27 cellular contexts compared by ENCODE assay signal in genomic region chr11:126407682-126408288, GRCh38. TPM values are rescaled to one million over a fixed set of nuclear protein-coding genes. Genes with fewer than 3 reads are reported as not detected.
A peak's percentile ranks its signal among the peaks of the same experiment; 100 is the strongest.
DNase-seq lines count a peak whose midpoint lies in the region; ATAC-seq and TF ChIP-seq lines count a peak whose summit lies in the region.
"Had no signal": no experiment of that assay in that cellular context is flagged by ENCODE, and none has a peak within 500 bp of the region (broad histone marks: within the 10 kb centered on the region; RNA-seq: fewer than 3 reads in every experiment).

No MANE protein-coding gene starts in this region.

- H2AFZ ChIP-seq in osteoblast (ENCODE audit: low read length): no peak overlapping the region

- H3K9me3 ChIP-seq in left ventricle myocardium inferior (replicated peaks) (no peaks in the 10 kb centered on the region), esophagus (ENCODE audit: control insufficient read depth in 2 of 2, insufficient read depth in 1 of 2, low read depth in 1 of 2, low read length in 1 of 2) (no peaks in the 10 kb centered on the region), osteoblast (ENCODE audit: low read depth, low read length) (no peaks in the 10 kb centered on the region), vagina (no peaks in the 10 kb centered on the region)
- H3K9me3 ChIP-seq: BE2C had no signal

- WGBS in esophagus, 2 donors: 89 to 94% methylated on average over 15 of the region's 15 CpGs

- H3K4me2 ChIP-seq in osteoblast (ENCODE audit: insufficient read depth, low read length): no peak overlapping the region

- ATAC-seq in left cardiac atrium: no peak
- no peak for ATAC-seq in activated T-cell treated with anti-CD3 and anti-CD28 coated beads, Interleukin-2, amount 50 U/mL, for 72 hours (replicated peaks in 1 of 2)
- ATAC-seq: HepG2 had no signal

- intact Hi-C loops in left ventricle myocardium inferior (cut with micrococcal nuclease): no loop called here
- intact Hi-C loops in left cardiac atrium (cut with DNase I): loop anchor here in 1 of 2 donors (10.0 kb wide), 1 partner anchor 93 kb away; no protein-coding TSS in a partner anchor
- intact Hi-C loops in vagina (cut with DNase I): no loop called here

- H3K36me3 ChIP-seq in left ventricle myocardium inferior (peaks cover 30% of the 10 kb centered on the region), esophagus (ENCODE audit: control insufficient read depth in 2 of 2, insufficient read depth in 2 of 2, low read length in 1 of 2) (peaks cover 0 to 19% of the 10 kb centered on the region in 2 donors), osteoblast (ENCODE audit: insufficient read depth, low read length) (peaks cover 22% of the 10 kb centered on the region), vagina (peaks cover 0 to 21% of the 10 kb centered on the region in 2 donors)
- H3K36me3 ChIP-seq: BE2C had no signal

- peak overlapping the region; percentile 91 for H3K27ac ChIP-seq in left ventricle myocardium inferior (replicated peaks)
- peak overlapping the region in 1 of 2 donors; percentile 61 for H3K27ac ChIP-seq in esophagus (ENCODE audit: low read depth in 2 of 2, low read length in 1 of 2)
- H3K27ac ChIP-seq in osteoblast (ENCODE audit: low read depth, low read length): no peak overlapping the region
- peak overlapping the region; percentile 24 for H3K27ac ChIP-seq in vagina
- H3K27ac ChIP-seq: 22Rv1 had no signal

- no peak for TF ChIP-seq POLR2A in vagina (IDR thresholded peaks at IDR 0.05)

- H3K27me3 Mint-ChIP-seq in activated T-cell treated with anti-CD3 and anti-CD28 coated beads, Interleukin-2, amount 50 U/mL, for 72 hours (ENCODE audit: low read depth): no peaks in the 10 kb centered on the region

- H4K20me1 ChIP-seq in osteoblast (ENCODE audit: insufficient read depth, low read length): peaks cover 8% of the 10 kb centered on the region

- H3K9me3 Mint-ChIP-seq in activated T-cell treated with anti-CD3 and anti-CD28 coated beads, Interleukin-2, amount 50 U/mL, for 72 hours: no peaks in the 10 kb centered on the region
- H3K9me3 Mint-ChIP-seq: CD14-positive monocyte; CD8-positive, alpha-beta memory T cell had no signal

- no peak overlapping the region for H3K27ac Mint-ChIP-seq in activated T-cell treated with anti-CD3 and anti-CD28 coated beads, Interleukin-2, amount 50 U/mL, for 72 hours

- H3K27me3 ChIP-seq in left ventricle myocardium inferior (ENCODE audit: low read depth) (no peaks in the 10 kb centered on the region), esophagus (ENCODE audit: control insufficient read depth in 1 of 2, insufficient read depth in 2 of 2, low read length in 2 of 2) (no peaks in the 10 kb centered on the region), osteoblast (ENCODE audit: insufficient read depth, low read length) (no peaks in the 10 kb centered on the region), vagina (no peaks in the 10 kb centered on the region)
- H3K27me3 ChIP-seq: BE2C had no signal

- DNase-seq in left ventricle myocardium inferior (no peak), left cardiac atrium (no peak), osteoblast (ENCODE audit: insufficient read length, low spot score, missing footprints) (peak; percentile 63), vagina (ENCODE audit: extremely low spot score in 2 of 2) (no peak), mesenteric fat pad (ENCODE audit: low spot score) (no peak), A172 (ENCODE audit: low spot score) (no peak)
- no peak for DNase-seq in activated T-cell treated with anti-CD3 and anti-CD28 coated beads, Interleukin-2, amount 50 U/mL, for 72 hours
- DNase-seq: ACHN; BE2C; CD8-positive, alpha-beta memory T cell; DMS 273 treated with DMSO at 0.1 percent for 48 hours; DMS79 treated with DMSO at 0.1 percent for 48 hours; Karpas-422; NCI-H1092 treated with DMSO at 0.1 percent for 48 hours; NCI-H1436; NCI-H187; NCI-H2081 treated with DMSO at 0.1 percent for 48 hours; NCI-H2171; NCI-H226; NCI-H510A; NCI-H69; RPMI8226; SHP77 had no signal

- TF ChIP-seq CTCF in left ventricle myocardium inferior (IDR thresholded peaks at IDR 0.05; ENCODE audit: borderline replicate concordance) (no peak), osteoblast (IDR thresholded peaks at IDR 0.05; ENCODE audit: extremely low read depth, low read depth, low read length) (no peak), vagina (IDR thresholded peaks at IDR 0.05) (no peak)

- peaks cover 75% of the 10 kb centered on the region for H3K4me1 ChIP-seq in left ventricle myocardium inferior
- peaks cover 2 to 23% of the 10 kb centered on the region in 2 donors for H3K4me1 ChIP-seq in esophagus (ENCODE audit: control insufficient read depth in 2 of 2, insufficient read depth in 2 of 2, low read length in 1 of 2)
- no peaks in the 10 kb centered on the region for H3K4me1 ChIP-seq in osteoblast (ENCODE audit: insufficient read depth, low read length)
- peaks cover 50% of the 10 kb centered on the region for H3K4me1 ChIP-seq in vagina
- H3K4me1 ChIP-seq: BE2C had no signal

- peaks cover 1 to 2% of the 10 kb centered on the region in 2 donors for H3K36me3 Mint-ChIP-seq in activated T-cell treated with anti-CD3 and anti-CD28 coated beads, Interleukin-2, amount 50 U/mL, for 72 hours (ENCODE audit: insufficient read depth in 2 of 2)

- no peaks in the 10 kb centered on the region for H3K4me1 Mint-ChIP-seq in activated T-cell treated with anti-CD3 and anti-CD28 coated beads, Interleukin-2, amount 50 U/mL, for 72 hours (ENCODE audit: low read depth)
- H3K4me1 Mint-ChIP-seq: CD8-positive, alpha-beta memory T cell had no signal

- no peak overlapping the region for H3K4me3 Mint-ChIP-seq in activated T-cell treated with anti-CD3 and anti-CD28 coated beads, Interleukin-2, amount 50 U/mL, for 72 hours
- H3K4me3 Mint-ChIP-seq: CD14-positive monocyte; CD8-positive, alpha-beta memory T cell had no signal

- H3K4me3 ChIP-seq in left ventricle myocardium inferior: no peak overlapping the region
- peak overlapping the region; percentile 34 to 51 for H3K4me3 ChIP-seq in esophagus (ENCODE audit: low read depth in 1 of 2, low read length in 2 of 2)
- no peak overlapping the region for H3K4me3 ChIP-seq in osteoblast (ENCODE audit: insufficient read depth, low read length)
- H3K4me3 ChIP-seq in vagina: no peak overlapping the region

- H3K79me2 ChIP-seq in osteoblast (ENCODE audit: insufficient read depth, low read length): no peaks in the 10 kb centered on the region

RNA-seq across cellular contexts. Expression of gene ST3GAL4, which starts 52.3 kb away (rescaled TPM):
- total RNA-seq in left ventricle myocardium inferior: 61.7 TPM
- 100 to 1,000 TPM in 1 of 2 donors, 10 to 100 TPM in 1; 57.1 to 109 TPM for total RNA-seq in left cardiac atrium
- 100 to 1,000 TPM in 1 of 2 donors, 10 to 100 TPM in 1; 78.9 to 107 TPM for polyA plus RNA-seq in esophagus
- total RNA-seq in osteoblast: 11.8 and 13.8 TPM in 2 replicates
- 41.5 TPM for total RNA-seq in vagina
- total RNA-seq in mesenteric fat pad: 65.2 TPM
- total RNA-seq in A172 (2014; rRNA removed; shearing (Covaris generic)): 16.7 and 19.4 TPM in 2 replicates
- 10 to 100 TPM; 10.9 to 12.1 TPM for total RNA-seq in activated T-cell treated with anti-CD3 and anti-CD28 coated beads, Interleukin-2, amount 50 U/mL, for 72 hours

Comparison
In these comparisons a context has a peak if more than half of its experiments do, and no peak if none do; other contexts are left out.
1. H3K4me3 ChIP-seq: peak in esophagus (2 of 2); none in left ventricle myocardium inferior (single experiment), osteoblast (single experiment) and vagina (0 of 2).